ENCODE assay signal across 30 cellular contexts in genomic region chr3:86711634-86712033, GRCh38.
"Had no signal": no experiment of that assay in that cellular context is flagged by ENCODE, and none has a peak within 500 bp of the region (broad histone marks: within the 10 kb centered on the region; RNA-seq: fewer than 3 reads in every experiment).

No MANE protein-coding gene starts in this region.

- H3K27me3 ChIP-seq: ascending aorta, cardiac muscle cell had no signal

- H3K4me1 ChIP-seq: ascending aorta had no signal

- H3K4me3 ChIP-seq: ascending aorta, cardiac muscle cell had no signal

- H3K36me3 ChIP-seq: ascending aorta, cardiac muscle cell had no signal

- ATAC-seq: activated CD8-positive, alpha-beta T cell treated with anti-CD3 and anti-CD28 coated beads for 36 hours; activated naive CD8-positive, alpha-beta T cell treated with anti-CD3 and anti-CD28 coated beads, Interleukin-2, amount 50 U/mL, for 24 hours; activated T-cell treated with anti-CD3 and anti-CD28 coated beads, Interleukin-2, amount 50 U/mL, for 4 hours; activated T-cell treated with anti-CD3 and anti-CD28 coated beads, Interleukin-2, amount 50 U/mL, for 72 hours; activated T-helper 17 cell treated with anti-CD3 and anti-CD28 coated beads, Interleukin-2, amount 50 U/mL, for 72 hours had no signal

- H3K9me3 ChIP-seq: ascending aorta had no signal

- DNase-seq: activated B cell treated with CpG ODN at 0.5 μM for 24 hours; activated CD4-positive, alpha-beta memory T cell treated with anti-CD3 and anti-CD28 coated beads for 36 hours; activated CD4-positive, alpha-beta T cell treated with anti-CD3 and anti-CD28 coated beads for 4 hours; activated CD4-positive, alpha-beta T cell treated with anti-CD3 and anti-CD28 coated beads, Interleukin-2, amount 10 ng/mL, durations not matched to agents 24 days and 14 days; activated CD4-positive, alpha-beta T cell treated with anti-CD3 and anti-CD28 coated beads, Interleukin-2, amount 50 U/mL, for 1 hour; activated CD4-positive, alpha-beta T cell treated with anti-CD3 and anti-CD28 coated beads, Interleukin-2, amount 50 U/mL, for 4 hours; activated CD4-positive, CD25-positive, alpha-beta regulatory T cell treated with anti-CD3 and anti-CD28 coated beads, Interleukin-2, amount 50 U/mL, for 72 hours; activated CD8-positive, alpha-beta memory T cell treated with anti-CD3 and anti-CD28 coated beads, Interleukin-2, amount 50 U/mL, for 4 hours; activated CD8-positive, alpha-beta T cell treated with anti-CD3 and anti-CD28 coated beads for 36 hours; activated effector memory CD4-positive, alpha-beta T cell treated with anti-CD3 and anti-CD28 coated beads, Interleukin-2, amount 50 U/mL, for 16 hours; activated gamma-delta T cell treated with Interleukin-2 at 50 U/mL for 16 hours; activated naive CD4-positive, alpha-beta T cell treated with anti-CD3 and anti-CD28 coated beads, Interleukin-2, amount 10 ng/mL, durations not matched to agents 7 days and 5 days; activated naive CD4-positive, alpha-beta T cell treated with Interleukin-2 at 50 U/mL for 16 hours; activated naive CD8-positive, alpha-beta T cell treated with anti-CD3 and anti-CD28 coated beads, Interleukin-2, amount 10 ng/mL, durations not matched to agents 7 days and 5 days; activated naive CD8-positive, alpha-beta T cell treated with anti-CD3 and anti-CD28 coated beads, Interleukin-2, amount 50 U/mL, for 24 hours; activated T-cell treated with anti-CD3 and anti-CD28 coated beads for 4 hours; activated T-cell treated with anti-CD3 and anti-CD28 coated beads, Interleukin-2, amount 50 U/mL, for 1 hour; activated T-cell treated with anti-CD3 and anti-CD28 coated beads, Interleukin-2, amount 50 U/mL, for 4 hours; activated T-cell treated with anti-CD3 and anti-CD28 coated beads, Interleukin-2, amount 50 U/mL, for 72 hours; amygdala; anterior cingulate cortex; caudate nucleus; cerebellar nuclear complex; T-helper 1 cell; T-helper 2 cell; T-helper 9 cell had no signal

- H3K27ac ChIP-seq: ascending aorta, cardiac muscle cell, VCaP had no signal
